8 cellular contexts compared by ENCODE assay signal in the genomic region with DNA sequence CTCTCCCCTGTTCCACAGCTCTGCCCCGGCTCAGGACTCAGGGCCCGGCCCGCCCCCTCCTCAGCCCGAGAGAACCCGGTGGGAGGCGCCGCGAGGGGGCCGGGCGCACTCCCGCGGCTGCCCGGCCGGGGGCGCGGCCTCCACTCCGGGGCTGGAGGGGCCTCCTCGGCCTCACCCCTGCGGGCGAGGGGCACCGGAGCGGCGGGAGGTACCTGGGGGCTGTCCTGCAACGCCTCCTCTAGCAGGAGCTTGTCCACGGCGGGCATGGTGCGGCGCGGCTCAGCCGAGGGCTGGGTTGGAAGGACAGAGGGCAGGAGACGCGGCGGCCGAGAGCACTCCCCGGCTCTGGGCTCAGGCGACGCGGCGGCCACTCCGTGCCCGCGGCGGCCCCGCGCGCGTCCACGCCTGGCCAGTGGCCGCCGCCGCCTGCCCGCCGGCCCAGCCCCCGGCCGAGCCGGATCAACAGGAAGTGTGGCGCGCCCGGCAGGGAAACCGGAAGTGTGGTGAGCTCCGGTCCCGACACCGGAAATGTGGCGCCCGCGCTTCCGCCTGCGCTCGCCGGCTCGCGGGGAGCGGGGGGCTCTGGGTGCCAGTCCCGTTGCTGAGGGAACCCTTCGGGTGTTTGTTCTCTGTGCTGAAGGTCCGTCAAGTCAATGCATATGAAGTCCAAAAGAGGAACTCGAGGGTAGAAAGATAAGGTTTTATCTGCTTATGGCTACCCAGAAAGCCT. TPM values are rescaled to one million over a fixed set of nuclear protein-coding genes. Genes with fewer than 3 reads are reported as not detected.
A peak's percentile ranks its signal among the peaks of the same experiment; 100 is the strongest.
DNase-seq lines count a peak whose midpoint lies in the region; ATAC-seq and TF ChIP-seq lines count a peak whose summit lies in the region.

A gene with protein sequence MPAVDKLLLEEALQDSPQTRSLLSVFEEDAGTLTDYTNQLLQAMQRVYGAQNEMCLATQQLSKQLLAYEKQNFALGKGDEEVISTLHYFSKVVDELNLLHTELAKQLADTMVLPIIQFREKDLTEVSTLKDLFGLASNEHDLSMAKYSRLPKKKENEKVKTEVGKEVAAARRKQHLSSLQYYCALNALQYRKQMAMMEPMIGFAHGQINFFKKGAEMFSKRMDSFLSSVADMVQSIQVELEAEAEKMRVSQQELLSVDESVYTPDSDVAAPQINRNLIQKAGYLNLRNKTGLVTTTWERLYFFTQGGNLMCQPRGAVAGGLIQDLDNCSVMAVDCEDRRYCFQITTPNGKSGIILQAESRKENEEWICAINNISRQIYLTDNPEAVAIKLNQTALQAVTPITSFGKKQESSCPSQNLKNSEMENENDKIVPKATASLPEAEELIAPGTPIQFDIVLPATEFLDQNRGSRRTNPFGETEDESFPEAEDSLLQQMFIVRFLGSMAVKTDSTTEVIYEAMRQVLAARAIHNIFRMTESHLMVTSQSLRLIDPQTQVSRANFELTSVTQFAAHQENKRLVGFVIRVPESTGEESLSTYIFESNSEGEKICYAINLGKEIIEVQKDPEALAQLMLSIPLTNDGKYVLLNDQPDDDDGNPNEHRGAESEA (minus strand): TSS at position 428 of the 730 bp plus-strand sequence. CDS start 162 bp downstream, at position 266.

- DNase-seq in Daoy (ENCODE audit: low read depth) (peak; percentile 94), GOT3 (lab: John Stamatoyannopoulos, UW) (peak; percentile 24), RWPE2 (ENCODE audit: low spot score) (peak; percentile 88), fibroblast of pulmonary artery (ENCODE audit: low read depth) (peak; percentile 89)
- peak; percentile 77 for DNase-seq in activated effector memory CD4-positive, alpha-beta T cell treated with Interleukin-2 at 50 U/mL for 16 hours
- peak; percentile 90 for DNase-seq in natural killer cell treated with Interleukin-12 subunit alpha and Interleukin-12 subunit beta and Interleukin-15 and Interleukin-18, amount 100 ng/mL, for 72 hours (ENCODE audit: low spot score)
- DNase-seq in stimulated activated naive CD8-positive, alpha-beta T cell treated with anti-CD3 and anti-CD28 coated beads, Interleukin-15, Interleukin-2, amounts not matched to agents 100 U/mL and 50 U/mL, for 24 hours, result peak; percentile 88

- ATAC-seq in RWPE2 (ENCODE audit: low read depth), result peak; percentile 88
- ATAC-seq in natural killer cell treated with Interleukin-12 subunit alpha and Interleukin-12 subunit beta and Interleukin-15 and Interleukin-18, amount 100 ng/mL, for 72 hours, result peak; percentile 93 to 96
- peak; percentile 86 for ATAC-seq in stimulated activated naive CD8-positive, alpha-beta T cell treated with anti-CD3 and anti-CD28 coated beads, Interleukin-15, Interleukin-2, amounts not matched to agents 100 U/mL and 50 U/mL, for 24 hours

- H3K27me3 Mint-ChIP-seq in natural killer cell treated with Interleukin-12 subunit alpha and Interleukin-12 subunit beta and Interleukin-15 and Interleukin-18, amount 100 ng/mL, for 72 hours, result no peaks in the 10 kb centered on the region

- H3K4me3 Mint-ChIP-seq in natural killer cell treated with Interleukin-12 subunit alpha and Interleukin-12 subunit beta and Interleukin-15 and Interleukin-18, amount 100 ng/mL, for 72 hours, result peak within 1 kb of the TSS; percentile 92

- H3K9me3 Mint-ChIP-seq in natural killer cell treated with Interleukin-12 subunit alpha and Interleukin-12 subunit beta and Interleukin-15 and Interleukin-18, amount 100 ng/mL, for 72 hours, result no peaks in the 10 kb centered on the region

- peaks cover 40% of the 10 kb centered on the region for H3K79me2 ChIP-seq in Loucy (ENCODE audit: insufficient read depth, low read length)

- H3K36me3 ChIP-seq in Loucy (ENCODE audit: insufficient read depth, low read length), result no peaks in the 10 kb centered on the region
- peaks cover 5% of the 10 kb centered on the region; the same call in 1 of the 2 replicates for H3K36me3 ChIP-seq in RWPE2 (ENCODE audit: low read depth)

- H3K4me2 ChIP-seq in Loucy (ENCODE audit: low read depth, low read length, poor library complexity, severe bottlenecking), result peak within 1 kb of the TSS; percentile 93

- no peaks in the 10 kb centered on the region for H3K36me3 Mint-ChIP-seq in natural killer cell treated with Interleukin-12 subunit alpha and Interleukin-12 subunit beta and Interleukin-15 and Interleukin-18, amount 100 ng/mL, for 72 hours

- H3K4me1 ChIP-seq in Loucy (ENCODE audit: insufficient read depth, low read length, poor library complexity, severe bottlenecking) (peaks cover 44% of the 10 kb centered on the region), RWPE2 (ENCODE audit: insufficient read depth, poor library complexity, severe bottlenecking) (peaks cover 12% of the 10 kb centered on the region)

- H3K9me3 ChIP-seq in Loucy (ENCODE audit: insufficient read depth, low read depth, low read length) (no peaks in the 10 kb centered on the region), RWPE2 (ENCODE audit: severe bottlenecking) (no peaks in the 10 kb centered on the region)

- H3K9me2 ChIP-seq in Loucy (replicated peaks; ENCODE audit: low read depth, low read length), result no peaks in the 10 kb centered on the region

- H3K27me3 ChIP-seq in Loucy (ENCODE audit: insufficient read depth, low read length, poor library complexity, severe bottlenecking), result no peaks in the 10 kb centered on the region
- no peaks in the 10 kb centered on the region for H3K27me3 ChIP-seq in RWPE2 (ENCODE audit: insufficient read depth, poor library complexity, severe bottlenecking)

- peak within 1 kb of the TSS; percentile 76 to 84 for H3K27ac Mint-ChIP-seq in natural killer cell treated with Interleukin-12 subunit alpha and Interleukin-12 subunit beta and Interleukin-15 and Interleukin-18, amount 100 ng/mL, for 72 hours

- H3K9ac ChIP-seq in Loucy (ENCODE audit: low read depth, low read length, poor library complexity, severe bottlenecking), result peak within 1 kb of the TSS; percentile 73

- peak; percentile 40 for TF ChIP-seq CTCF in Loucy (conservative IDR thresholded peaks at IDR 0.05; ENCODE audit: low read length)
- peak; percentile 40 for TF ChIP-seq CTCF in RWPE2 (IDR thresholded peaks at IDR 0.05; ENCODE audit: poor library complexity, severe bottlenecking)
- no peak for TF ChIP-seq CTCF in fibroblast of pulmonary artery (IDR thresholded peaks at IDR 0.05; ENCODE audit: low read length, missing control alignments)

- peaks cover 5% of the 10 kb centered on the region; the same call in 1 of the 2 replicates for H3F3A ChIP-seq in Loucy (ENCODE audit: low read depth)

- H3K4me3 ChIP-seq in Loucy (ENCODE audit: low read length, poor library complexity, severe bottlenecking) (peak within 1 kb of the TSS; percentile 82), RWPE2 (ENCODE audit: severe bottlenecking) (peak within 1 kb of the TSS; percentile 82), fibroblast of pulmonary artery (replicated peaks; ENCODE audit: low read depth, low read length) (peak within 1 kb of the TSS; percentile 74)

- no peaks in the 10 kb centered on the region for H4K20me1 ChIP-seq in Loucy (ENCODE audit: insufficient read depth, low read length, poor library complexity, severe bottlenecking)

- peaks cover 22 to 38% of the 10 kb centered on the region in 2 donors for H3K4me1 Mint-ChIP-seq in natural killer cell treated with Interleukin-12 subunit alpha and Interleukin-12 subunit beta and Interleukin-15 and Interleukin-18, amount 100 ng/mL, for 72 hours (ENCODE audit: low read depth in 2 of 2)

- H2AFZ ChIP-seq in Loucy (ENCODE audit: low read length), result peak within 1 kb of the TSS; percentile 96

- H3K27ac ChIP-seq in RWPE2 (ENCODE audit: poor library complexity, severe bottlenecking), result peak within 1 kb of the TSS; percentile 71

RNA-seq across cellular contexts. Expression of the gene that starts here (rescaled TPM):
- total RNA-seq in Daoy (2014; rRNA removed; shearing (Covaris generic)), result 29.0 and 55.6 TPM in 2 replicates
- total RNA-seq in natural killer cell treated with Interleukin-12 subunit alpha and Interleukin-12 subunit beta and Interleukin-15 and Interleukin-18, amount 100 ng/mL, for 72 hours, result 10 to 100 TPM; 13.2 to 26.4 TPM

Comparison
In these comparisons a context has a peak if more than half of its experiments do, and no peak if none do; other contexts are left out.
1. Peak in every context shown above with its lines: DNase-seq, ATAC-seq, H3K4me3 ChIP-seq and H3K27ac ChIP-seq.
2. DNase-seq: peak in every context shown above with its lines; median percentile 94 in Daoy; 90 in natural killer cell treated with Interleukin-12 subunit alpha and Interleukin-12 subunit beta and Interleukin-15 and Interleukin-18, amount 100 ng/mL, for 72 hours; 89 in fibroblast of pulmonary artery; 88 in RWPE2; 88 in stimulated activated naive CD8-positive, alpha-beta T cell treated with anti-CD3 and anti-CD28 coated beads, Interleukin-15, Interleukin-2, amounts not matched to agents 100 U/mL and 50 U/mL, for 24 hours; 77 in activated effector memory CD4-positive, alpha-beta T cell treated with Interleukin-2 at 50 U/mL for 16 hours; 24 in GOT3.